ENCODE assay signal across 8 cellular contexts in the genomic region with DNA sequence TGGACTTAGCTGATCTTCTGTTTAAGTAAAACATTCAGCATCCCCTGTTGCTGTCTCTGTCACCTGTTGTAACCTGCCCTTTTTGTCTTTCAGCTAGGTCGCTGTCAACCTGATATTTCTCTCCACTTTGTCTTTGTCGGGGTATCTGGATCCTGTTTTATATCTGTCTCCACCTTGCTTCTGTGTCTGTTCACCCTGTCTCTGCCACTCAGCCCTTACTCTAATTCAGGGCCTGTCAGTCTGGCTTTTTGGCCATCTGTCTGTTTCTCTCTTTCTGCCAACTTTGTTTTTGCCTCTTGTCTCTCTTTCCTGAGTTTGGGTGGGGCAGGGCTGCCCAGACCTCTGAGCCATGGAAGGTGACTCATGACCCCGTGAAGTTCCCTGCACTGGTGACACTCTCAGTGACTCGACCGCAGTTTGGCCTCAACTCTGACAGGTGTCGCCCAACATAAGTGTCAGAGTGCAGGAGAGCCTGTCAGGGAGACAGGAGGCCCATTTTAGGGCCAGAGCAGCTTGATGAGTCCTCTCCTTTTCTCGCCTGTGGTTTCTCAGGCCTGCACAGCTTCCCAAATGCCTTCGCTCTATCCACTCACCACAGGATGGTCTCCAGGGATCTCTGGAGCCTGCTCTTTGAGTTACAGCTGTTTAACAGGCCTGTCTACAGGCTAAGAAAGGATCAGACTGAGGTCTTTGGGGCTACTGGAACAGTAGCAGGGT. TPM values are rescaled to one million over a fixed set of nuclear protein-coding genes. Genes with fewer than 3 reads are reported as not detected.
A peak's percentile ranks its signal among the peaks of the same experiment; 100 is the strongest.
DNase-seq lines count a peak whose midpoint lies in the region; ATAC-seq and TF ChIP-seq lines count a peak whose summit lies in the region.

No MANE protein-coding gene starts in this region.

- H3K9ac ChIP-seq in Karpas-422 (ENCODE audit: low read length): peak overlapping the region; percentile 79

- H3K4me3 ChIP-seq in Karpas-422 (ENCODE audit: low read length) (peak overlapping the region; percentile 79), dorsolateral prefrontal cortex (peak overlapping the region; percentile 63 to 100 (median 96)), mononuclear cell (ENCODE audit: low read length) (peak overlapping the region; percentile 75)

- no peak for TF ChIP-seq CTCF in dorsolateral prefrontal cortex (IDR thresholded peaks at IDR 0.05 in 54 of 56, conservative IDR thresholded peaks at IDR 0.05 in 2 of 56; ENCODE audit: low read depth in 1 of 56, partially characterized antibody in 56 of 56)

- no peaks in the 10 kb centered on the region for H3K9me2 ChIP-seq in Karpas-422 (replicated peaks; ENCODE audit: insufficient read depth, low read length)

- H3K4me2 ChIP-seq in Karpas-422 (ENCODE audit: low read depth, low read length, poor library complexity, severe bottlenecking): peak overlapping the region; percentile 96

- H3K79me2 ChIP-seq in Karpas-422 (ENCODE audit: low read length): peaks cover 55% of the 10 kb centered on the region

- H3K9me3 ChIP-seq in Karpas-422 (ENCODE audit: low read length): no peaks in the 10 kb centered on the region
- H3K9me3 ChIP-seq in mononuclear cell (ENCODE audit: low read depth, low read length): no peaks in the 10 kb centered on the region

- peaks cover 8% of the 10 kb centered on the region for H4K20me1 ChIP-seq in Karpas-422 (ENCODE audit: insufficient read depth, low read depth, low read length)

- H3K27me3 ChIP-seq in Karpas-422 (ENCODE audit: low read length): no peaks in the 10 kb centered on the region
- H3K27me3 ChIP-seq in dorsolateral prefrontal cortex: no peaks in the 10 kb centered on the region
- H3K27me3 ChIP-seq in mononuclear cell (ENCODE audit: insufficient read depth, low read length): no peaks in the 10 kb centered on the region

- DNase-seq in Daoy (ENCODE audit: low read depth) (peak; percentile 68), Karpas-422 (peak; percentile 81), dorsolateral prefrontal cortex (no peak), globus pallidus (ENCODE audit: low spot score) (no peak)
- DNase-seq in activated CD4-positive, alpha-beta T cell treated with anti-CD3 and anti-CD28 coated beads for 4 hours: peak; percentile 72 to 76
- DNase-seq in stimulated activated CD8-positive, alpha-beta memory T cell treated with anti-CD3 and anti-CD28 coated beads, Interleukin-7, amount 100 ng/mL, for 24 hours (ENCODE audit: low read depth): peak; percentile 61

- peaks cover 41% of the 10 kb centered on the region for H3K4me1 ChIP-seq in Karpas-422 (ENCODE audit: low read length)
- peaks cover 19% of the 10 kb centered on the region for H3K4me1 ChIP-seq in mononuclear cell (ENCODE audit: insufficient read depth, low read length)

- H3K36me3 ChIP-seq in Karpas-422 (ENCODE audit: insufficient read depth, low read length): peaks cover 10% of the 10 kb centered on the region; the same call in 1 of the 2 replicates

- ATAC-seq in GM21576 (IDR thresholded peaks at IDR 0.05; ENCODE audit: unreplicated experiment): peak; percentile 71

- no peak overlapping the region for H2AFZ ChIP-seq in Karpas-422 (ENCODE audit: low read length)

- H3K27ac ChIP-seq in Karpas-422 (ENCODE audit: low read length): no peak overlapping the region; the same call in 1 of the 2 replicates
- peak overlapping the region in 53 of 59 donors; percentile 5 to 93 (median 82) for H3K27ac ChIP-seq in dorsolateral prefrontal cortex

- intact Hi-C loops in dorsolateral prefrontal cortex (cut with DNase I): loop anchor here in 1 of 2 donors (5.0 kb wide), 1 partner anchor 37 kb away; no protein-coding TSS in a partner anchor

RNA-seq across cellular contexts. Expression of gene ZBTB43, which starts 0.9 kb away (rescaled TPM):
- total RNA-seq in Daoy (2014; rRNA removed; shearing (Covaris generic)): 8.0 and 8.7 TPM in 2 replicates
- total RNA-seq in Karpas-422 (2014; rRNA removed; shearing (Covaris generic); ENCODE audit: low replicate concordance): 6.4 and 6.5 TPM in 2 replicates
- total RNA-seq in dorsolateral prefrontal cortex (10 to 100 TPM; 18.2 to 56.1 (median 32.5) TPM), mononuclear cell (50.7 TPM)

RNA-seq across cellular contexts. Expression of gene ZBTB34, which starts 54.7 kb away (rescaled TPM):
- total RNA-seq in Daoy (2014; rRNA removed; shearing (Covaris generic)): 4.7 and 5.5 TPM in 2 replicates
- 4.6 and 8.1 TPM in 2 replicates for total RNA-seq in Karpas-422 (2014; rRNA removed; shearing (Covaris generic); ENCODE audit: low replicate concordance)
- total RNA-seq in dorsolateral prefrontal cortex (10 to 100 TPM in 119 of 120 experiments, 1 to 10 TPM in 1; 9.1 to 17.6 (median 13.2) TPM), mononuclear cell (10.9 TPM)

Comparison
In these comparisons a context has a peak if more than half of its experiments do, and no peak if none do; other contexts are left out.
1. DNase-seq: peak in Daoy (single experiment), Karpas-422 (single experiment), activated CD4-positive, alpha-beta T cell treated with anti-CD3 and anti-CD28 coated beads for 4 hours (2 of 2) and stimulated activated CD8-positive, alpha-beta memory T cell treated with anti-CD3 and anti-CD28 coated beads, Interleukin-7, amount 100 ng/mL, for 24 hours (single experiment); none in dorsolateral prefrontal cortex (0 of 10) and globus pallidus (single experiment).
2. Peak in every context shown above with its lines, with median percentiles within 50 percentile points of each other: H3K4me3 ChIP-seq.